Comparison of ENCODE assay signal across 1 cellular context in the genomic region with DNA sequence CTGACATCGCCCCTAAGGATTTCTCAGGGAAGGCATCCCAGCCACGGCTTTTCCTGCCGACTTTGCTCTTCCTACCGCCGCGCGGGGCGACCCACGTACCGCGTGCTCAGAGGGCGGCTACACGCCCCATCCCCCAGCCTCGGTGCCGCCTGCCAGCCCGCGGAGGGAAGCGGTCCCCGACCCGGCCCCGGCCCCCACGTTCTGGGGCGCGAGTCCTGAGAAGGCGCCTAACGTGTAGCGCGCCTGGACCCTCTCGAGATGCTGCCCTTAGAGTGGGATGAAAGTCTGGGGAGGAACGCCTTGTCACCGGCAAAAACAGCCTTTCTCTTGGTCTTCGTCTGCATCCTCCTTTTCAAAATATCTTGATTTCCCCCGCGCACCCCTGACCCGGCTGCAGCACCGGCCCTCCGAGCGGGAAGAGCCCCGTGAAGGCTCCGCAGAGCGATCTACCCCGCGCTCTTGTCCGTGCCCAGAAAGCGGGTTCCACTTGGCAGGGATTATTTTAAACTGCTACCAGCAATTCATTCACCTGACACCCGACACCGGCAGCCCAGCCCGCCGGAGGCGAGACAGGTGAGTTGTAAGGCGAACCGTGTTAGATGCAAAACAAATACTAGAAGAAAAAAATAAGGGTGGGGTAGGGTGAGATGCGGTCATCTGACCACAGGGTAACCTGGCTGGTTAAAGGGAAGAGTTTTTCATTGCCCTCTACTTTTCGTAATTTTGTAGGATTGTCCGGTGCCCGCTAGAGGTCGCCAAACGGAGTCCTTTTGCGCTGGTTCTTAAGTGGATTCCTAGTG.
TF ChIP-seq lines count a peak whose summit lies in the region.

No MANE protein-coding gene starts in this region.

TF ChIP-seq in HepG2, 621 proteins besides CTCF, POLR2A, EP300 and RAD21 (continued from another document and continues in another):
- no peak; the same call in 1 of the 2 replicates for TF ChIP-seq ZNF703 (CRISPR knock-in tag; IDR thresholded peaks at IDR 0.05; ENCODE audit: borderline replicate concordance)
- no peak for TF ChIP-seq NCOA1 (CRISPR knock-in tag; IDR thresholded peaks at IDR 0.05)
- 0 out of 2 replicates have a peak, but pooled peaks have one; percentile 16 for TF ChIP-seq ZC3H13 (CRISPR knock-in tag; IDR thresholded peaks at IDR 0.05)
- TF ChIP-seq, protein P1, sequence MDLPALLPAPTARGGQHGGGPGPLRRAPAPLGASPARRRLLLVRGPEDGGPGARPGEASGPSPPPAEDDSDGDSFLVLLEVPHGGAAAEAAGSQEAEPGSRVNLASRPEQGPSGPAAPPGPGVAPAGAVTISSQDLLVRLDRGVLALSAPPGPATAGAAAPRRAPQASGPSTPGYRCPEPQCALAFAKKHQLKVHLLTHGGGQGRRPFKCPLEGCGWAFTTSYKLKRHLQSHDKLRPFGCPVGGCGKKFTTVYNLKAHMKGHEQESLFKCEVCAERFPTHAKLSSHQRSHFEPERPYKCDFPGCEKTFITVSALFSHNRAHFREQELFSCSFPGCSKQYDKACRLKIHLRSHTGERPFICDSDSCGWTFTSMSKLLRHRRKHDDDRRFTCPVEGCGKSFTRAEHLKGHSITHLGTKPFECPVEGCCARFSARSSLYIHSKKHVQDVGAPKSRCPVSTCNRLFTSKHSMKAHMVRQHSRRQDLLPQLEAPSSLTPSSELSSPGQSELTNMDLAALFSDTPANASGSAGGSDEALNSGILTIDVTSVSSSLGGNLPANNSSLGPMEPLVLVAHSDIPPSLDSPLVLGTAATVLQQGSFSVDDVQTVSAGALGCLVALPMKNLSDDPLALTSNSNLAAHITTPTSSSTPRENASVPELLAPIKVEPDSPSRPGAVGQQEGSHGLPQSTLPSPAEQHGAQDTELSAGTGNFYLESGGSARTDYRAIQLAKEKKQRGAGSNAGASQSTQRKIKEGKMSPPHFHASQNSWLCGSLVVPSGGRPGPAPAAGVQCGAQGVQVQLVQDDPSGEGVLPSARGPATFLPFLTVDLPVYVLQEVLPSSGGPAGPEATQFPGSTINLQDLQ (CRISPR knock-in tag; IDR thresholded peaks at IDR 0.05) = no peak
- no peak for TF ChIP-seq ZNF569 (CRISPR knock-in tag; IDR thresholded peaks at IDR 0.05; ENCODE audit: borderline replicate concordance)
- TF ChIP-seq, protein P2, sequence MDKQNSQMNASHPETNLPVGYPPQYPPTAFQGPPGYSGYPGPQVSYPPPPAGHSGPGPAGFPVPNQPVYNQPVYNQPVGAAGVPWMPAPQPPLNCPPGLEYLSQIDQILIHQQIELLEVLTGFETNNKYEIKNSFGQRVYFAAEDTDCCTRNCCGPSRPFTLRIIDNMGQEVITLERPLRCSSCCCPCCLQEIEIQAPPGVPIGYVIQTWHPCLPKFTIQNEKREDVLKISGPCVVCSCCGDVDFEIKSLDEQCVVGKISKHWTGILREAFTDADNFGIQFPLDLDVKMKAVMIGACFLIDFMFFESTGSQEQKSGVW (CRISPR knock-in tag; IDR thresholded peaks at IDR 0.05; ENCODE audit: borderline replicate concordance) = no peak
- TF ChIP-seq KDM4B (CRISPR knock-in tag; IDR thresholded peaks at IDR 0.05) = no peak
- no peak for TF ChIP-seq NKX3-1 (CRISPR knock-in tag; IDR thresholded peaks at IDR 0.05)
- peak; percentile 48; the same call in 1 of the 2 replicates for TF ChIP-seq ARHGAP35 (CRISPR knock-in tag; IDR thresholded peaks at IDR 0.05; ENCODE audit: borderline replicate concordance)
- TF ChIP-seq ZNF557 (CRISPR knock-in tag; IDR thresholded peaks at IDR 0.05) = no peak
- TF ChIP-seq ZNF333 (CRISPR knock-in tag; IDR thresholded peaks at IDR 0.05; ENCODE audit: borderline replicate concordance) = no peak; the same call in 1 of the 2 replicates
- no peak for TF ChIP-seq FOXP1 (IDR thresholded peaks at IDR 0.05)
- TF ChIP-seq FOXP1 (CRISPR knock-in tag; IDR thresholded peaks at IDR 0.05) = no peak
- TF ChIP-seq SIN3A (IDR thresholded peaks at IDR 0.05; ENCODE audit: borderline replicate concordance, low read depth, low read length) = 0 out of 2 replicates have a peak, but pooled peaks have one; percentile 54
- no peak for TF ChIP-seq ZNF33A (CRISPR knock-in tag; IDR thresholded peaks at IDR 0.05; ENCODE audit: borderline replicate concordance)
- no peak for TF ChIP-seq ZNF546 (CRISPR knock-in tag; conservative IDR thresholded peaks at IDR 0.05)
- no peak; the same call in none of the 2 replicates for TF ChIP-seq ATF7-NPFF (CRISPR knock-in tag; IDR thresholded peaks at IDR 0.05; ENCODE audit: low read depth)
- TF ChIP-seq, protein P3, sequence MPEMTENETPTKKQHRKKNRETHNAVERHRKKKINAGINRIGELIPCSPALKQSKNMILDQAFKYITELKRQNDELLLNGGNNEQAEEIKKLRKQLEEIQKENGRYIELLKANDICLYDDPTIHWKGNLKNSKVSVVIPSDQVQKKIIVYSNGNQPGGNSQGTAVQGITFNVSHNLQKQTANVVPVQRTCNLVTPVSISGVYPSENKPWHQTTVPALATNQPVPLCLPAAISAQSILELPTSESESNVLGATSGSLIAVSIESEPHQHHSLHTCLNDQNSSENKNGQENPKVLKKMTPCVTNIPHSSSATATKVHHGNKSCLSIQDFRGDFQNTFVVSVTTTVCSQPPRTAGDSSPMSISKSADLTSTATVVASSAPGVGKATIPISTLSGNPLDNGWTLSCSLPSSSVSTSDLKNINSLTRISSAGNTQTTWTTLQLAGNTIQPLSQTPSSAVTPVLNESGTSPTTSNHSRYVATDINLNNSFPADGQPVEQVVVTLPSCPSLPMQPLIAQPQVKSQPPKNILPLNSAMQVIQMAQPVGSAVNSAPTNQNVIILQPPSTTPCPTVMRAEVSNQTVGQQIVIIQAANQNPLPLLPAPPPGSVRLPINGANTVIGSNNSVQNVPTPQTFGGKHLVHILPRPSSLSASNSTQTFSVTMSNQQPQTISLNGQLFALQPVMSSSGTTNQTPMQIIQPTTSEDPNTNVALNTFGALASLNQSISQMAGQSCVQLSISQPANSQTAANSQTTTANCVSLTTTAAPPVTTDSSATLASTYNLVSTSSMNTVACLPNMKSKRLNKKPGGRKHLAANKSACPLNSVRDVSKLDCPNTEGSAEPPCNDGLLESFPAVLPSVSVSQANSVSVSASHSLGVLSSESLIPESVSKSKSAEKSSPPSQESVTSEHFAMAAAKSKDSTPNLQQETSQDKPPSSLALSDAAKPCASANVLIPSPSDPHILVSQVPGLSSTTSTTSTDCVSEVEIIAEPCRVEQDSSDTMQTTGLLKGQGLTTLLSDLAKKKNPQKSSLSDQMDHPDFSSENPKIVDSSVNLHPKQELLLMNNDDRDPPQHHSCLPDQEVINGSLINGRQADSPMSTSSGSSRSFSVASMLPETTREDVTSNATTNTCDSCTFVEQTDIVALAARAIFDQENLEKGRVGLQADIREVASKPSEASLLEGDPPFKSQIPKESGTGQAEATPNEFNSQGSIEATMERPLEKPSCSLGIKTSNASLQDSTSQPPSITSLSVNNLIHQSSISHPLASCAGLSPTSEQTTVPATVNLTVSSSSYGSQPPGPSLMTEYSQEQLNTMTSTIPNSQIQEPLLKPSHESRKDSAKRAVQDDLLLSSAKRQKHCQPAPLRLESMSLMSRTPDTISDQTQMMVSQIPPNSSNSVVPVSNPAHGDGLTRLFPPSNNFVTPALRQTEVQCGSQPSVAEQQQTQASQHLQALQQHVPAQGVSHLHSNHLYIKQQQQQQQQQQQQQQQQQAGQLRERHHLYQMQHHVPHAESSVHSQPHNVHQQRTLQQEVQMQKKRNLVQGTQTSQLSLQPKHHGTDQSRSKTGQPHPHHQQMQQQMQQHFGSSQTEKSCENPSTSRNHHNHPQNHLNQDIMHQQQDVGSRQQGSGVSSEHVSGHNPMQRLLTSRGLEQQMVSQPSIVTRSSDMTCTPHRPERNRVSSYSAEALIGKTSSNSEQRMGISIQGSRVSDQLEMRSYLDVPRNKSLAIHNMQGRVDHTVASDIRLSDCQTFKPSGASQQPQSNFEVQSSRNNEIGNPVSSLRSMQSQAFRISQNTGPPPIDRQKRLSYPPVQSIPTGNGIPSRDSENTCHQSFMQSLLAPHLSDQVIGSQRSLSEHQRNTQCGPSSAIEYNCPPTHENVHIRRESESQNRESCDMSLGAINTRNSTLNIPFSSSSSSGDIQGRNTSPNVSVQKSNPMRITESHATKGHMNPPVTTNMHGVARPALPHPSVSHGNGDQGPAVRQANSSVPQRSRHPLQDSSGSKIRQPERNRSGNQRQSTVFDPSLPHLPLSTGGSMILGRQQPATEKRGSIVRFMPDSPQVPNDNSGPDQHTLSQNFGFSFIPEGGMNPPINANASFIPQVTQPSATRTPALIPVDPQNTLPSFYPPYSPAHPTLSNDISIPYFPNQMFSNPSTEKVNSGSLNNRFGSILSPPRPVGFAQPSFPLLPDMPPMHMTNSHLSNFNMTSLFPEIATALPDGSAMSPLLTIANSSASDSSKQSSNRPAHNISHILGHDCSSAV (CRISPR knock-in tag; IDR thresholded peaks at IDR 0.05; ENCODE audit: borderline replicate concordance) = no peak
- TF ChIP-seq, protein P4, sequence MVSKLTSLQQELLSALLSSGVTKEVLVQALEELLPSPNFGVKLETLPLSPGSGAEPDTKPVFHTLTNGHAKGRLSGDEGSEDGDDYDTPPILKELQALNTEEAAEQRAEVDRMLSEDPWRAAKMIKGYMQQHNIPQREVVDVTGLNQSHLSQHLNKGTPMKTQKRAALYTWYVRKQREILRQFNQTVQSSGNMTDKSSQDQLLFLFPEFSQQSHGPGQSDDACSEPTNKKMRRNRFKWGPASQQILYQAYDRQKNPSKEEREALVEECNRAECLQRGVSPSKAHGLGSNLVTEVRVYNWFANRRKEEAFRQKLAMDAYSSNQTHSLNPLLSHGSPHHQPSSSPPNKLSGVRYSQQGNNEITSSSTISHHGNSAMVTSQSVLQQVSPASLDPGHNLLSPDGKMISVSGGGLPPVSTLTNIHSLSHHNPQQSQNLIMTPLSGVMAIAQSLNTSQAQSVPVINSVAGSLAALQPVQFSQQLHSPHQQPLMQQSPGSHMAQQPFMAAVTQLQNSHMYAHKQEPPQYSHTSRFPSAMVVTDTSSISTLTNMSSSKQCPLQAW (CRISPR knock-in tag; IDR thresholded peaks at IDR 0.05) = peak; percentile 17; the same call in 1 of the 2 replicates
- TF ChIP-seq, protein P5, sequence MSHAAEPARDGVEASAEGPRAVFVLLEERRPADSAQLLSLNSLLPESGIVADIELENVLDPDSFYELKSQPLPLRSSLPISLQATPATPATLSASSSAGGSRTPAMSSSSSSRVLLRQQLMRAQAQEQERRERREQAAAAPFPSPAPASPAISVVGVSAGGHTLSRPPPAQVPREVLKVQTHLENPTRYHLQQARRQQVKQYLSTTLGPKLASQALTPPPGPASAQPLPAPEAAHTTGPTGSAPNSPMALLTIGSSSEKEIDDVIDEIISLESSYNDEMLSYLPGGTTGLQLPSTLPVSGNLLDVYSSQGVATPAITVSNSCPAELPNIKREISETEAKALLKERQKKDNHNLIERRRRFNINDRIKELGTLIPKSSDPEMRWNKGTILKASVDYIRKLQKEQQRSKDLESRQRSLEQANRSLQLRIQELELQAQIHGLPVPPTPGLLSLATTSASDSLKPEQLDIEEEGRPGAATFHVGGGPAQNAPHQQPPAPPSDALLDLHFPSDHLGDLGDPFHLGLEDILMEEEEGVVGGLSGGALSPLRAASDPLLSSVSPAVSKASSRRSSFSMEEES (CRISPR knock-in tag; IDR thresholded peaks at IDR 0.05) = peak; percentile 3; the same call in 1 of the 2 replicates
- 0 out of 2 replicates have a peak, but pooled peaks have one; percentile 57 for TF ChIP-seq RORA (CRISPR knock-in tag; IDR thresholded peaks at IDR 0.05)
- TF ChIP-seq ZFP1 (CRISPR knock-in tag; IDR thresholded peaks at IDR 0.05) = no peak
- TF ChIP-seq IRX3 (CRISPR knock-in tag; IDR thresholded peaks at IDR 0.05; ENCODE audit: borderline replicate concordance, low read depth) = no peak
- TF ChIP-seq ISL2 (CRISPR knock-in tag; IDR thresholded peaks at IDR 0.05) = 0 out of 2 replicates have a peak, but pooled peaks have one; percentile 13
- TF ChIP-seq, protein P6, sequence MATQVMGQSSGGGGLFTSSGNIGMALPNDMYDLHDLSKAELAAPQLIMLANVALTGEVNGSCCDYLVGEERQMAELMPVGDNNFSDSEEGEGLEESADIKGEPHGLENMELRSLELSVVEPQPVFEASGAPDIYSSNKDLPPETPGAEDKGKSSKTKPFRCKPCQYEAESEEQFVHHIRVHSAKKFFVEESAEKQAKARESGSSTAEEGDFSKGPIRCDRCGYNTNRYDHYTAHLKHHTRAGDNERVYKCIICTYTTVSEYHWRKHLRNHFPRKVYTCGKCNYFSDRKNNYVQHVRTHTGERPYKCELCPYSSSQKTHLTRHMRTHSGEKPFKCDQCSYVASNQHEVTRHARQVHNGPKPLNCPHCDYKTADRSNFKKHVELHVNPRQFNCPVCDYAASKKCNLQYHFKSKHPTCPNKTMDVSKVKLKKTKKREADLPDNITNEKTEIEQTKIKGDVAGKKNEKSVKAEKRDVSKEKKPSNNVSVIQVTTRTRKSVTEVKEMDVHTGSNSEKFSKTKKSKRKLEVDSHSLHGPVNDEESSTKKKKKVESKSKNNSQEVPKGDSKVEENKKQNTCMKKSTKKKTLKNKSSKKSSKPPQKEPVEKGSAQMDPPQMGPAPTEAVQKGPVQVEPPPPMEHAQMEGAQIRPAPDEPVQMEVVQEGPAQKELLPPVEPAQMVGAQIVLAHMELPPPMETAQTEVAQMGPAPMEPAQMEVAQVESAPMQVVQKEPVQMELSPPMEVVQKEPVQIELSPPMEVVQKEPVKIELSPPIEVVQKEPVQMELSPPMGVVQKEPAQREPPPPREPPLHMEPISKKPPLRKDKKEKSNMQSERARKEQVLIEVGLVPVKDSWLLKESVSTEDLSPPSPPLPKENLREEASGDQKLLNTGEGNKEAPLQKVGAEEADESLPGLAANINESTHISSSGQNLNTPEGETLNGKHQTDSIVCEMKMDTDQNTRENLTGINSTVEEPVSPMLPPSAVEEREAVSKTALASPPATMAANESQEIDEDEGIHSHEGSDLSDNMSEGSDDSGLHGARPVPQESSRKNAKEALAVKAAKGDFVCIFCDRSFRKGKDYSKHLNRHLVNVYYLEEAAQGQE (IDR thresholded peaks at IDR 0.05; ENCODE audit: borderline replicate concordance in 1 of 2, low read depth in 1 of 2, low read length in 2 of 2) = 0 out of 4 replicates have a peak, but pooled peaks of 1 of the 2 experiments have one; percentile 35
- peak; percentile 96 for TF ChIP-seq SMC3 (IDR thresholded peaks at IDR 0.05; ENCODE audit: low read length)
- TF ChIP-seq, protein P7, sequence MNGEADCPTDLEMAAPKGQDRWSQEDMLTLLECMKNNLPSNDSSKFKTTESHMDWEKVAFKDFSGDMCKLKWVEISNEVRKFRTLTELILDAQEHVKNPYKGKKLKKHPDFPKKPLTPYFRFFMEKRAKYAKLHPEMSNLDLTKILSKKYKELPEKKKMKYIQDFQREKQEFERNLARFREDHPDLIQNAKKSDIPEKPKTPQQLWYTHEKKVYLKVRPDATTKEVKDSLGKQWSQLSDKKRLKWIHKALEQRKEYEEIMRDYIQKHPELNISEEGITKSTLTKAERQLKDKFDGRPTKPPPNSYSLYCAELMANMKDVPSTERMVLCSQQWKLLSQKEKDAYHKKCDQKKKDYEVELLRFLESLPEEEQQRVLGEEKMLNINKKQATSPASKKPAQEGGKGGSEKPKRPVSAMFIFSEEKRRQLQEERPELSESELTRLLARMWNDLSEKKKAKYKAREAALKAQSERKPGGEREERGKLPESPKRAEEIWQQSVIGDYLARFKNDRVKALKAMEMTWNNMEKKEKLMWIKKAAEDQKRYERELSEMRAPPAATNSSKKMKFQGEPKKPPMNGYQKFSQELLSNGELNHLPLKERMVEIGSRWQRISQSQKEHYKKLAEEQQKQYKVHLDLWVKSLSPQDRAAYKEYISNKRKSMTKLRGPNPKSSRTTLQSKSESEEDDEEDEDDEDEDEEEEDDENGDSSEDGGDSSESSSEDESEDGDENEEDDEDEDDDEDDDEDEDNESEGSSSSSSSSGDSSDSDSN (CRISPR knock-in tag; IDR thresholded peaks at IDR 0.05) = peak; percentile 13; the same call in 1 of the 2 replicates
- TF ChIP-seq NR1H2 (CRISPR knock-in tag; IDR thresholded peaks at IDR 0.05; ENCODE audit: borderline replicate concordance, low read depth) = peak; percentile 85
- no peak for TF ChIP-seq EEA1 (CRISPR knock-in tag; IDR thresholded peaks at IDR 0.05; ENCODE audit: borderline replicate concordance)
- TF ChIP-seq ZMYM4 (CRISPR knock-in tag; IDR thresholded peaks at IDR 0.05) = no peak
